Comparison of ENCODE assay signal across 9 cellular contexts in the genomic region with DNA sequence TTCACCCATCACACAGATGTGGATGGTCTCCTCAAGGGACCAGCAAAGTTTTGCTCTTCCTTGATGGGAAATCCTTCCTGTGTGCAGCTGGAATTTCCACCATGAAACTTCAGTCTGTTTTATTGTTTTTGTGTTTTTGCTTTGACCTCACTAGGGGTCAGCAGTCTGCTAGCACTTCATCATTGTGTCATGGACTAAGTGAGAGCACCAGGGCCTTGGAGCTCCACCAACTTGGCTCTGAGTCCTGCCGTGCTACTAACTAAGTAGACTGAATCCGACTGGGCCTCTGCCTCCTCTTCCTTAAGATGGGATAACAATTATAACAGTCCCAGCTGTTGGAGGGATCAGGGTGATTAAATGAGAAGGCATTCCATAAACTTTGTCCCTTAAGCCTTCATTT.
A peak's percentile ranks its signal among the peaks of the same experiment; 100 is the strongest.
DNase-seq lines count a peak whose midpoint lies in the region; ATAC-seq, FAIRE-seq and TF ChIP-seq lines count a peak whose summit lies in the region.
"Had no signal": no experiment of that assay in that cellular context is flagged by ENCODE, and none has a peak within 500 bp of the region (broad histone marks: within the 10 kb centered on the region; RNA-seq: fewer than 3 reads in every experiment).

No MANE protein-coding gene starts in this region.

- SMC1A ChIA-PET in GM12878 (lab: Charles Lee; ENCODE audit: uncharacterized antibody, unreplicated experiment): interaction anchor here (1.3 kb wide), 1 partner anchor 63 kb away, joined by 3 read pairs; no protein-coding TSS in a partner anchor

- RAD21 ChIA-PET in HCT116 (lab: Charles Lee; ENCODE audit: low non-redundant PET in 1 of 2, low total read pairs in 2 of 2, uncharacterized antibody in 2 of 2, unreplicated experiment in 2 of 2): no interaction called here
- RAD21 ChIA-PET in GM12878 (lab: Charles Lee; ENCODE audit: unreplicated experiment): no interaction called here

- no peaks in the 10 kb centered on the region for H3K36me3 ChIP-seq in HCT116 (ENCODE audit: control insufficient read depth in 1 of 2, insufficient read depth in 2 of 2, low read length in 2 of 2)
- no peaks in the 10 kb centered on the region for H3K36me3 ChIP-seq in GM12878 (ENCODE audit: control insufficient read depth in 2 of 2, insufficient read depth in 2 of 2, low read length in 1 of 2)
- H3K36me3 ChIP-seq in right atrium auricular region: no peaks in the 10 kb centered on the region
- no peaks in the 10 kb centered on the region for H3K36me3 ChIP-seq in smooth muscle cell (ENCODE audit: low read depth)
- no peaks in the 10 kb centered on the region for H3K36me3 ChIP-seq in osteoblast (ENCODE audit: insufficient read depth, low read length)

- TF ChIP-seq CTCF in HCT116 (IDR thresholded peaks at IDR 0.05 in 2 of 3, conservative IDR thresholded peaks at IDR 0.05 in 1 of 3; ENCODE audit: borderline replicate concordance in 1 of 3, insufficient read depth in 1 of 3, low read depth in 2 of 3, low read length in 2 of 3): no peak
- 0 out of 6 replicates have a peak, but pooled peaks of 1 of the 3 experiments have one; percentile 6 for TF ChIP-seq CTCF in GM12878 (IDR thresholded peaks at IDR 0.05 in 2 of 3, conservative IDR thresholded peaks at IDR 0.05 in 1 of 3; ENCODE audit: control insufficient read depth in 2 of 3, extremely low read depth in 1 of 3, insufficient read depth in 1 of 3, low read depth in 3 of 3, low read length in 3 of 3)
- TF ChIP-seq CTCF in right atrium auricular region (IDR thresholded peaks at IDR 0.05): peak in 1 of 2 donors; percentile 25
- TF ChIP-seq CTCF in smooth muscle cell (IDR thresholded peaks at IDR 0.05; ENCODE audit: borderline replicate concordance, insufficient read depth, poor library complexity, severe bottlenecking): no peak
- TF ChIP-seq CTCF in osteoblast (IDR thresholded peaks at IDR 0.05; ENCODE audit: extremely low read depth, low read depth, low read length): no peak

- H3K4me2 ChIP-seq in HCT116 (ENCODE audit: low read length) (no peak overlapping the region), GM12878 (ENCODE audit: control insufficient read depth, insufficient read depth) (no peak overlapping the region), smooth muscle cell (peak overlapping the region; percentile 10), osteoblast (ENCODE audit: insufficient read depth, low read length) (no peak overlapping the region)

- TF ChIP-seq EP300 in GM12878 (IDR thresholded peaks at IDR 0.05; ENCODE audit: borderline replicate concordance in 1 of 2, control insufficient read depth in 1 of 2, low read depth in 2 of 2, low read length in 2 of 2): no peak

- H3K4me3 ChIP-seq in HCT116 (replicated peaks in 1 of 2; ENCODE audit: low read depth in 1 of 2, low read length in 2 of 2): no peak overlapping the region
- H3K4me3 ChIP-seq in GM12878: no peak overlapping the region
- no peak overlapping the region for H3K4me3 ChIP-seq in right atrium auricular region
- H3K4me3 ChIP-seq in smooth muscle cell: no peak overlapping the region
- H3K4me3 ChIP-seq in osteoblast (ENCODE audit: insufficient read depth, low read length): no peak overlapping the region

- no peak for TF ChIP-seq POLR2A in HCT116 (IDR thresholded peaks at IDR 0.05; ENCODE audit: borderline replicate concordance, extremely low read depth, insufficient read depth, insufficient read length)
- no peak for TF ChIP-seq POLR2A in GM12878 (IDR thresholded peaks at IDR 0.05; ENCODE audit: low read depth, low read length)

- intact Hi-C loops in HCT116 (cut with micrococcal nuclease): no loop called here
- intact Hi-C loops in GM12878 (cut with micrococcal nuclease; ENCODE audit: unreplicated experiment): no loop called here

- FAIRE-seq in GM12878 (lab: Jason Lieb, UNC): no peak

- ATAC-seq in HCT116: no peak
- no peak for ATAC-seq in GM12878
- no peak for ATAC-seq in GM19023 (IDR thresholded peaks at IDR 0.05; ENCODE audit: unreplicated experiment)
- ATAC-seq in GM19328 (IDR thresholded peaks at IDR 0.05; ENCODE audit: unreplicated experiment): no peak
- ATAC-seq in GM19351 (IDR thresholded peaks at IDR 0.05; ENCODE audit: unreplicated experiment): no peak

- H3K27me3 ChIP-seq in HCT116 (ENCODE audit: insufficient read depth, low read length) (no peaks in the 10 kb centered on the region), GM12878 (replicated peaks in 1 of 2; ENCODE audit: control insufficient read depth in 2 of 2, insufficient read depth in 2 of 2, low read length in 1 of 2) (no peaks in the 10 kb centered on the region), right atrium auricular region (no peaks in the 10 kb centered on the region), smooth muscle cell (ENCODE audit: low read depth) (no peaks in the 10 kb centered on the region), osteoblast (ENCODE audit: insufficient read depth, low read length) (no peaks in the 10 kb centered on the region)

- no peaks in the 10 kb centered on the region for H3K9me2 ChIP-seq in HCT116 (ENCODE audit: insufficient read depth)

- DNase-seq in HCT116 (ENCODE audit: low read depth, low spot score): no peak
- DNase-seq in GM12878 (ENCODE audit: low read depth, low spot score): no peak
- peak; percentile 80 for DNase-seq in right atrium auricular region (ENCODE audit: low spot score)
- no peak for DNase-seq in smooth muscle cell (lab: John Stamatoyannopoulos, UW; ENCODE audit: unreplicated experiment)
- DNase-seq in osteoblast (ENCODE audit: insufficient read length, low spot score, missing footprints): no peak

- no peaks in the 10 kb centered on the region for H4K20me1 ChIP-seq in HCT116 (ENCODE audit: insufficient read depth)
- no peaks in the 10 kb centered on the region for H4K20me1 ChIP-seq in GM12878 (ENCODE audit: control insufficient read depth, insufficient read depth)
- H4K20me1 ChIP-seq in smooth muscle cell (ENCODE audit: low read depth): no peaks in the 10 kb centered on the region
- H4K20me1 ChIP-seq in osteoblast (ENCODE audit: insufficient read depth, low read length): no peaks in the 10 kb centered on the region

- no peak overlapping the region for H3K9ac ChIP-seq in HCT116 (ENCODE audit: low read length)
- no peak overlapping the region for H3K9ac ChIP-seq in GM12878 (ENCODE audit: control insufficient read depth, insufficient read depth, low read length)
- no peak overlapping the region for H3K9ac ChIP-seq in smooth muscle cell (ENCODE audit: low read depth)

- H3F3A ChIP-seq in smooth muscle cell (ENCODE audit: low read depth): peaks cover 4% of the 10 kb centered on the region

- CTCF ChIA-PET in HCT116 (lab: Charles Lee): no interaction called here
- CTCF ChIA-PET in GM12878 (lab: Yijun Ruan, JAX): interaction anchor here (0.7 to 2.0 kb wide), 4 partner anchors 9 to 140 kb away, joined by 3 to 9 read pairs (median 4); no protein-coding TSS in a partner anchor

- H3K9me3 ChIP-seq in HCT116 (ENCODE audit: control insufficient read depth in 1 of 2, insufficient read depth in 1 of 2, low read depth in 1 of 2, low read length in 2 of 2) (no peaks in the 10 kb centered on the region), GM12878 (replicated peaks; ENCODE audit: control insufficient read depth, insufficient read depth, low read length) (no peaks in the 10 kb centered on the region), right atrium auricular region (no peaks in the 10 kb centered on the region), smooth muscle cell (replicated peaks; ENCODE audit: low read depth) (no peaks in the 10 kb centered on the region), osteoblast (ENCODE audit: low read depth, low read length) (no peaks in the 10 kb centered on the region)

- 0 out of 2 replicates have a peak, but pooled peaks have one; percentile 18 for TF ChIP-seq RAD21 in HCT116 (IDR thresholded peaks at IDR 0.05; ENCODE audit: low read depth)
- 0 out of 2 replicates have a peak, but pooled peaks have one; percentile 17 for TF ChIP-seq RAD21 in GM12878 (IDR thresholded peaks at IDR 0.05; ENCODE audit: insufficient read depth, low read depth, low read length)

- peaks cover 0 to 7% of the 10 kb centered on the region in 2 experiments; a peak in 1 of 4 replicates for H3K4me1 ChIP-seq in HCT116 (ENCODE audit: control insufficient read depth in 1 of 2, insufficient read depth in 2 of 2, low read length in 2 of 2)
- H3K4me1 ChIP-seq in GM12878 (ENCODE audit: control insufficient read depth, insufficient read depth, low read length): peaks cover 15% of the 10 kb centered on the region
- H3K4me1 ChIP-seq in right atrium auricular region: peaks cover 0 to 42% of the 10 kb centered on the region in 2 donors
- peaks cover 10% of the 10 kb centered on the region for H3K4me1 ChIP-seq in smooth muscle cell (ENCODE audit: low read depth)
- H3K4me1 ChIP-seq in osteoblast (ENCODE audit: insufficient read depth, low read length): peaks cover 20% of the 10 kb centered on the region

- no peaks in the 10 kb centered on the region for H3K79me2 ChIP-seq in HCT116 (ENCODE audit: insufficient read depth, low read length)
- no peaks in the 10 kb centered on the region for H3K79me2 ChIP-seq in GM12878 (ENCODE audit: control insufficient read depth, insufficient read depth, low read length)
- no peaks in the 10 kb centered on the region for H3K79me2 ChIP-seq in smooth muscle cell (ENCODE audit: low read depth)
- no peaks in the 10 kb centered on the region for H3K79me2 ChIP-seq in osteoblast (ENCODE audit: insufficient read depth, low read length)

- WGBS in GM12878 (ENCODE audit: insufficient coverage, insufficient replicate concordance, low lambda C conversion rate, missing lambda C conversion rate): 46% methylated on average over 2 of the region's 2 CpGs
- WGBS in smooth muscle cell (ENCODE audit: low lambda C conversion rate): 24% methylated on average over 2 of the region's 2 CpGs

- H2AFZ ChIP-seq in HCT116 (ENCODE audit: low read depth, low read length, poor library complexity, severe bottlenecking) (no peak overlapping the region), GM12878 (ENCODE audit: control insufficient read depth, low read depth, low read length) (no peak overlapping the region), smooth muscle cell (ENCODE audit: low read depth) (no peak overlapping the region), osteoblast (ENCODE audit: low read length) (no peak overlapping the region)

- POLR2A ChIA-PET in HCT116 (lab: Charles Lee) (no interaction called here), GM12878 (lab: Charles Lee) (no interaction called here)

- no peak overlapping the region for H3K27ac ChIP-seq in HCT116 (ENCODE audit: low read depth, low read length)
- H3K27ac ChIP-seq in GM12878 (ENCODE audit: control insufficient read depth, insufficient read depth): no peak overlapping the region
- H3K27ac ChIP-seq in right atrium auricular region: peak overlapping the region in 1 of 2 donors; percentile 74
- H3K27ac ChIP-seq in smooth muscle cell (ENCODE audit: low read depth): peak overlapping the region; percentile 50
- H3K27ac ChIP-seq in osteoblast (ENCODE audit: low read depth, low read length): no peak overlapping the region
- H3K27ac ChIP-seq: HL-60 had no signal

- BruUV-seq in HCT116 (replicated peaks; lab: Mats Ljungman, UMichigan) (no TSS peak), GM12878 (replicated peaks; lab: Mats Ljungman, UMichigan) (no TSS peak)

- in situ Hi-C loops in GM12878 (cut with MboI): no loop called here

TF ChIP-seq in HCT116, 20 proteins besides CTCF, POLR2A, EP300 and RAD21 (continues in another document):
- no peak for TF ChIP-seq EZH2phosphoT487 (IDR thresholded peaks at IDR 0.05; ENCODE audit: borderline replicate concordance)

TF ChIP-seq in GM12878, 131 proteins besides CTCF, POLR2A, EP300 and RAD21:
- no peak for TF ChIP-seq SUZ12 (IDR thresholded peaks at IDR 0.05; ENCODE audit: unreplicated experiment)

Comparison
In these comparisons a context has a peak if more than half of its experiments do, and no peak if none do; other contexts are left out.
1. Of the 18 proteins assayed by ChIP-seq in both GM12878 and HCT116: peak only in GM12878: none; only in HCT116: none; in both: RAD21; in neither: 16; mixed calls (peak in some experiments, not most) for 1.